ENCODE assay signal across 1 cellular context in genomic region chr5:68382640-68383039, GRCh38.
TF ChIP-seq lines count a peak whose summit lies in the region.

No MANE protein-coding gene starts in this region.

TF ChIP-seq in IMR-90, 13 proteins besides CTCF, POLR2A, EP300 and RAD21 (continued from another document):
- TF ChIP-seq ELK1 (IDR thresholded peaks at IDR 0.05; ENCODE audit: borderline replicate concordance, low read depth, low read length) (no peak), CHD1 (IDR thresholded peaks at IDR 0.05; ENCODE audit: low read depth, low read length) (no peak)
